Comparison of ENCODE assay signal across 8 cellular contexts in the genomic region with DNA sequence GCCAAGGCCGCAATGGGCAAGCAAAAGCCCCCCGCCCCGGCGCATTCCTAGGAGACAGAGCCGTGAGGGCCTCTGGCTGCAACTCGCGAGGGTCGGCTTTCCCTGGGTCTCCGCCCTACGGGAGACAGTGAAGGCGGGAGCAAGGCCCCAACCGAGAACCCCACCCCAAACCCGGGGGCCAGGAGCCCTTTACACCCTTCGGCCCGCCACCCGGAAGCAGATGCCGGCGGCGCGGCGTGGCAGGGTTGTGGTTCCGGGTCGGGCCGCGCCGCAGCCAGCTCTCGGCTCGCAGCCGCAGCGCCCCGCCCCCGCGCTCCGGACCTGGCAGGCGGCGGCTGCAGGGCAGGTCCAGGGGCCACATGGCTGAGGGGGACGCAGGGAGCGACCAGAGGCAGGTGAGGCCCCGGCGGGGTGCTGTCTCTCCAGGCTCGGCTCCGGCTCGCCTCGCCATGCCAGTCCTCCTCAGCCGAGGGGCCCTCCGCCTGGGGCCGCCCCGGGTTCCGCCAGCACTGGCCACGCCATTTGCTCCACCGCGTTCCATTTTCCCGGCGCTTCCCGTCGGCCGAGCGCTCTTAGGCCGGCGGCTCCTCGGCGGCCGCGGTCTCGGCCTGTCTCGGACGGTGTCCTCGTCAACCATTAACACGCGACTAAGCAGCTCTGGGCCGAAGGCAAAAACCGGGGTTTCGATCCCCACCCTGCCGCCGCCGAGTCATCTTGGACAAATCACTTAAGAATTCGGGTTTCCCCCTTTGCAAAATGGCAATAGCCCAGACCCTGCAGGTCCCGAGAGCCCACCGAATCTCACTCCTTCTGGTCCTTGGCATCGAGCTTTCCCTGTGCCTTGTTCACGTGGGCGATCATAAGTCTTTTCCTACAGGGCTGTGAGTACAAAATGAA. TPM values are rescaled to one million over a fixed set of nuclear protein-coding genes. Genes with fewer than 3 reads are reported as not detected.
DNase-seq lines count a peak whose midpoint lies in the region; ATAC-seq and TF ChIP-seq lines count a peak whose summit lies in the region.

Gene IMPACT, plus strand, starts transcription at position 273 of the 897 bp plus-strand sequence. Its CDS starts 87 bp downstream, at position 360.

- H3K27ac ChIP-seq in A673 (ENCODE audit: low read depth, low read length, poor library complexity, severe bottlenecking), result peak within 1 kb of the TSS; percentile 85

- intact Hi-C loops in A673 (cut with micrococcal nuclease; ENCODE audit: unreplicated experiment), result no loop called here

- peaks cover 9% of the 10 kb centered on the region for H3K4me1 ChIP-seq in A673 (ENCODE audit: insufficient read depth, low read length, poor library complexity, severe bottlenecking)

- CTCF ChIA-PET in A673 (lab: Charles Lee), result no interaction called here

- no peaks in the 10 kb centered on the region for H3K9me3 ChIP-seq in A673 (ENCODE audit: low read depth, low read length, poor library complexity, severe bottlenecking)

- no TSS peak for BruUV-seq in A673 (replicated peaks; lab: Mats Ljungman, UMichigan)

- DNase-seq in A673 (ENCODE audit: low spot score) (peak; percentile 87), NCI-H226 (peak; percentile 74), choroid plexus epithelial cell (ENCODE audit: low read depth) (peak; percentile 84), kidney glomerular epithelial cell (lab: John Stamatoyannopoulos, UW) (peak; percentile 71)
- peak; percentile 78 to 86 for DNase-seq in activated CD4-positive, alpha-beta T cell treated with anti-CD3 and anti-CD28 coated beads for 4 hours
- peak; percentile 47 to 70 for DNase-seq in stimulated activated CD4-positive, alpha-beta T cell treated with anti-CD3 and anti-CD28 coated beads, Interleukin-15, amount 100 ng/mL, for 48 hours (ENCODE audit: low read depth in 2 of 2)

- peak; percentile 89 for ATAC-seq in GM18520 (IDR thresholded peaks at IDR 0.05; ENCODE audit: unreplicated experiment)
- ATAC-seq in HG03045 (IDR thresholded peaks at IDR 0.05; ENCODE audit: unreplicated experiment), result peak; percentile 92

- POLR2A ChIA-PET in A673 (lab: Charles Lee; ENCODE audit: low non-redundant PET), result no interaction called here

- H3K36me3 ChIP-seq in A673 (ENCODE audit: insufficient read depth, low read length, poor library complexity, severe bottlenecking), result peaks cover 4% of the 10 kb centered on the region

- peak within 1 kb of the TSS; percentile 83 for H3K4me3 ChIP-seq in A673 (ENCODE audit: low read depth, low read length, poor library complexity, severe bottlenecking)
- H3K4me3 ChIP-seq in choroid plexus epithelial cell (ENCODE audit: low read depth, low read length), result peak within 1 kb of the TSS; percentile 85

- H3K27me3 ChIP-seq in A673 (replicated peaks; ENCODE audit: insufficient read depth, low read depth, low read length, poor library complexity), result peaks cover 16% of the 10 kb centered on the region

- TF ChIP-seq CTCF in A673 (conservative IDR thresholded peaks at IDR 0.05; ENCODE audit: low read depth, low read length) (no peak), choroid plexus epithelial cell (conservative IDR thresholded peaks at IDR 0.05; ENCODE audit: low read depth, low read length) (no peak)

RNA-seq across cellular contexts. Expression of gene IMPACT, which starts in this region (rescaled TPM):
- 35.6 and 46.0 TPM in 2 replicates for total RNA-seq in A673 (2021)

Comparison
In these comparisons a context has a peak if more than half of its experiments do, and no peak if none do; other contexts are left out.
1. Peak in every context shown above with its lines: DNase-seq, ATAC-seq, H3K4me3 ChIP-seq and H3K27ac ChIP-seq.